13 cellular contexts compared by ENCODE assay signal in the genomic region with DNA sequence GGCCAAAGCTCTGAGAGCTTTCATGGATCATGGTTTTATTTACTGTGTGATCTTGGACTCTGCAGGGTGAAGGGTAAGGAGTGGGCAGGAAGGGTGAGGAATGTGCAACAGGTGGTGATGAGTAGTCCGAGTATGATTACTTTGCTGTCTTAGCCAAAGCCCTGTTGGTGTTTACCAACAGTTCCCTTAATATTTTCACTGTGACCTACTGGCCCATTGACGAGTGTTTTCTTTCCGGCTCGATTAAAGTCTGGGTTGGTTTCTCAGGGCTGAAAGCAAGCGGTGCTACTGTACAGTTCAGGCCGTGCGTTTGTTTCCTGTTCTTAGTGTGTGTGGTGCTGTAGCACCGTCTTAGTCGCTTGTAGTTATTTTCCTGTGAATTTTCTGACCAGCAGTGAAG. TPM values are rescaled to one million over a fixed set of nuclear protein-coding genes. Genes with fewer than 3 reads are reported as not detected.
DNase-seq lines count a peak whose midpoint lies in the region; ATAC-seq and TF ChIP-seq lines count a peak whose summit lies in the region.
"Had no signal": no experiment of that assay in that cellular context is flagged by ENCODE, and none has a peak within 500 bp of the region (broad histone marks: within the 10 kb centered on the region; RNA-seq: fewer than 3 reads in every experiment).

No MANE protein-coding gene starts in this region.

- H3K27ac Mint-ChIP-seq in activated T-cell treated with anti-CD3 and anti-CD28 coated beads, Interleukin-2, amount 50 U/mL, for 72 hours = no peak overlapping the region

- H3K27me3 ChIP-seq in ACC112 (ENCODE audit: insufficient read depth, low read length) = no peaks in the 10 kb centered on the region
- no peaks in the 10 kb centered on the region for H3K27me3 ChIP-seq in OCI-LY1 (ENCODE audit: insufficient read depth, low read length)
- H3K27me3 ChIP-seq in lower lobe of right lung (ENCODE audit: low read depth) = no peaks in the 10 kb centered on the region

- H3K9me3 ChIP-seq in OCI-LY1 (ENCODE audit: low read length) (no peaks in the 10 kb centered on the region), lower lobe of right lung (no peaks in the 10 kb centered on the region)

- 0 out of 2 replicates have a peak overlapping the region, but pooled peaks have one; percentile 5 for H3K27ac ChIP-seq in ACC112 (ENCODE audit: low read depth, low read length)
- peak overlapping the region; percentile 94 for H3K27ac ChIP-seq in OCI-LY1 (ENCODE audit: low read depth, low read length, poor library complexity, severe bottlenecking)
- no peak overlapping the region for H3K27ac ChIP-seq in lower lobe of right lung

- H3K9ac ChIP-seq in OCI-LY1 (ENCODE audit: low read length) = peak overlapping the region; percentile 93

- H3K4me2 ChIP-seq in OCI-LY1 (ENCODE audit: low read length) = peak overlapping the region; percentile 77

- no peaks in the 10 kb centered on the region for H3K9me2 ChIP-seq in OCI-LY1 (ENCODE audit: low read depth, low read length)

- intact Hi-C loops in lower lobe of right lung (cut with DNase I) = no loop called here

- H2AFZ ChIP-seq in ACC112 (ENCODE audit: low read length, unreplicated experiment) = no peak overlapping the region
- no peak overlapping the region for H2AFZ ChIP-seq in OCI-LY1 (ENCODE audit: low read length)

- ATAC-seq in GM19043 (IDR thresholded peaks at IDR 0.05; ENCODE audit: low read depth, unreplicated experiment) = peak; percentile 30
- ATAC-seq in lower lobe of right lung = no peak
- ATAC-seq in HG02610 (IDR thresholded peaks at IDR 0.05; ENCODE audit: unreplicated experiment) = no peak
- no peak for ATAC-seq in activated T-cell treated with anti-CD3 and anti-CD28 coated beads, Interleukin-2, amount 50 U/mL, for 72 hours (replicated peaks in 1 of 2)

- H3F3A ChIP-seq in OCI-LY1 (ENCODE audit: insufficient read depth, low read length) = 0 out of 2 replicates have a peak, but pooled peaks cover 5% of the 10 kb centered on the region

- H3K4me1 ChIP-seq in ACC112 (ENCODE audit: control insufficient read depth, insufficient read depth, low read length, unreplicated experiment) (peaks cover 38% of the 10 kb centered on the region), OCI-LY1 (ENCODE audit: insufficient read depth, low read length, severe bottlenecking) (peaks cover 69% of the 10 kb centered on the region), lower lobe of right lung (no peaks in the 10 kb centered on the region)

- peaks cover 6% of the 10 kb centered on the region for H3K4me1 Mint-ChIP-seq in activated T-cell treated with anti-CD3 and anti-CD28 coated beads, Interleukin-2, amount 50 U/mL, for 72 hours (ENCODE audit: low read depth)

- no peaks in the 10 kb centered on the region for H4K20me1 ChIP-seq in OCI-LY1 (ENCODE audit: insufficient read depth, low read length)

- H3K36me3 Mint-ChIP-seq in activated T-cell treated with anti-CD3 and anti-CD28 coated beads, Interleukin-2, amount 50 U/mL, for 72 hours (ENCODE audit: insufficient read depth in 2 of 2) = no peaks in the 10 kb centered on the region

- peaks cover 23% of the 10 kb centered on the region for H3K27me3 Mint-ChIP-seq in activated T-cell treated with anti-CD3 and anti-CD28 coated beads, Interleukin-2, amount 50 U/mL, for 72 hours (ENCODE audit: low read depth)

- DNase-seq in lower lobe of right lung = no peak
- DNase-seq in SHP77 (lab: John Stamatoyannopoulos, UW) = no peak
- DNase-seq in retina = no peak
- no peak for DNase-seq in activated T-cell treated with anti-CD3 and anti-CD28 coated beads, Interleukin-2, amount 50 U/mL, for 72 hours
- DNase-seq: activated CD8-positive, alpha-beta memory T cell treated with anti-CD3 and anti-CD28 coated beads, Interleukin-2, amount 50 U/mL, for 4 hours; AML-193; NCI-H774; stimulated activated CD4-positive, alpha-beta T cell treated with anti-CD3 and anti-CD28 coated beads, Interleukin-12 subunit alpha, Interleukin-12 subunit beta, amount 100 ng/mL, for 4 hours; stimulated activated naive CD4-positive, alpha-beta T cell had no signal

- H3K79me2 ChIP-seq in ACC112 (ENCODE audit: control insufficient read depth, insufficient read depth, low read length, unreplicated experiment) (peaks cover 58% of the 10 kb centered on the region), OCI-LY1 (ENCODE audit: insufficient read depth, low read length) (peaks cover 69% of the 10 kb centered on the region)

- H3K9me3 Mint-ChIP-seq in activated T-cell treated with anti-CD3 and anti-CD28 coated beads, Interleukin-2, amount 50 U/mL, for 72 hours = no peaks in the 10 kb centered on the region

- no peak for TF ChIP-seq CTCF in OCI-LY1 (IDR thresholded peaks at IDR 0.05; ENCODE audit: low read length)
- TF ChIP-seq CTCF in lower lobe of right lung (IDR thresholded peaks at IDR 0.05) = no peak

- peak overlapping the region; percentile 69 for H3K4me3 ChIP-seq in ACC112 (ENCODE audit: low read depth, low read length)
- peak overlapping the region; percentile 87 for H3K4me3 ChIP-seq in OCI-LY1 (ENCODE audit: low read depth, low read length, poor library complexity, severe bottlenecking)
- H3K4me3 ChIP-seq in lower lobe of right lung = peak overlapping the region; percentile 65

- no peaks in the 10 kb centered on the region for H3K36me3 ChIP-seq in ACC112 (ENCODE audit: insufficient read depth, low read length)
- H3K36me3 ChIP-seq in OCI-LY1 (ENCODE audit: insufficient read depth, low read length) = peaks cover 27% of the 10 kb centered on the region
- H3K36me3 ChIP-seq in lower lobe of right lung = no peaks in the 10 kb centered on the region

- H3K4me3 Mint-ChIP-seq in activated T-cell treated with anti-CD3 and anti-CD28 coated beads, Interleukin-2, amount 50 U/mL, for 72 hours = no peak overlapping the region

RNA-seq across cellular contexts. Expression of gene ARHGAP24, which starts 2.6 kb away (rescaled TPM):
- 28.7 TPM for total RNA-seq in lower lobe of right lung
- total RNA-seq in activated T-cell treated with anti-CD3 and anti-CD28 coated beads, Interleukin-2, amount 50 U/mL, for 72 hours = not detected

Comparison
In these comparisons a context has a peak if more than half of its experiments do, and no peak if none do; other contexts are left out.
1. RNA of gene ARHGAP24, which starts 2.6 kb away (total RNA-seq): 28.7 TPM in lower lobe of right lung (single experiment); not detected in activated T-cell treated with anti-CD3 and anti-CD28 coated beads, Interleukin-2, amount 50 U/mL, for 72 hours; every median in the first group is over 10 times any median in the second.
2. Peak in every context shown above with its lines, with median percentiles within 50 percentile points of each other: H3K4me3 ChIP-seq.